20 cellular contexts compared by ENCODE assay signal in the genomic region with DNA sequence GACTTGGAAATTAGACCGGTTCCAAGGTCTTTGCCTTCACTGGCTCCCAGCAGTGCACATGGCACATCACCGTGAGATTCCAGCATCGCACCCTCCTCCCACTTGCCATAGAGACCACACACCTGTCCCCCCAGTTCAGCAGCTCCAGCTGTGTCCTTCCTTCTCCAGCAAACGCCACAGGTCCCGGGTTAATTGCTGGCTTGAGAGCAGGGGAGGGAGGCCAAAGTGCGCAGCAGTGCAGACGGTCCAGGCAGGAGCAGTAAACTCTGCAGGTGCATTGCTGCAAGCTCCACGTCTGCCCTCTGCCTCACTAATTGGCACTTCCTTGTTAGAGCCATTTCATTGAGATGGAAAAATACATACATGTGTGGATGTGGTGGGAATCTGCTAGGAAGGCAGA.
"Had no signal": no experiment of that assay in that cellular context is flagged by ENCODE, and none has a peak within 500 bp of the region (broad histone marks: within the 10 kb centered on the region; RNA-seq: fewer than 3 reads in every experiment).

No MANE protein-coding gene starts in this region.

- H3K4me3 ChIP-seq: esophagus squamous epithelium, gastroesophageal sphincter, lung, pancreas, suprapubic skin, thyroid gland had no signal

- ATAC-seq: gastroesophageal sphincter; left ventricle myocardium superior; naive thymus-derived CD4-positive, alpha-beta T cell; pancreas; right cardiac atrium; stimulated activated effector memory CD8-positive, alpha-beta T cell treated with anti-CD3 and anti-CD28 coated beads, Interleukin-12 subunit alpha, Interleukin-12 subunit beta, amount 100 ng/mL, for 72 hours; stimulated activated naive CD8-positive, alpha-beta T cell treated with anti-CD3 and anti-CD28 coated beads, Interleukin-15, Interleukin-2, amounts not matched to agents 100 U/mL and 50 U/mL, for 24 hours had no signal

- H3K27ac ChIP-seq: esophagus squamous epithelium, gastroesophageal sphincter, pancreas, suprapubic skin, thyroid gland had no signal

- DNase-seq: dermis blood vessel endothelial cell; esophagus squamous epithelium; foreskin fibroblast; glutamatergic neuron; islet precursor cell; left ventricle myocardium superior; mesenchymal stem cell; naive thymus-derived CD4-positive, alpha-beta T cell; occipital lobe; right cardiac atrium; stimulated activated CD4-positive, alpha-beta T cell treated with anti-CD3 and anti-CD28 coated beads, Interleukin-4, amount 100 ng/mL, for 1 hour; stimulated activated CD8-positive, alpha-beta memory T cell treated with anti-CD3 and anti-CD28 coated beads, Interleukin-4, amount 100 ng/mL, for 48 hours; stimulated activated naive CD8-positive, alpha-beta T cell treated with anti-CD3 and anti-CD28 coated beads, Interleukin-15, Interleukin-2, amounts not matched to agents 100 U/mL and 50 U/mL, for 24 hours; thyroid gland had no signal

- H3K27me3 ChIP-seq: pancreas, thyroid gland had no signal

- H3K9me3 ChIP-seq: esophagus squamous epithelium, pancreas, suprapubic skin, thyroid gland had no signal

- H3K36me3 ChIP-seq: esophagus squamous epithelium, gastroesophageal sphincter, pancreas, suprapubic skin, thyroid gland had no signal

- H3K4me1 ChIP-seq: esophagus squamous epithelium, gastroesophageal sphincter, pancreas, thyroid gland had no signal

- FAIRE-seq: colon, pancreas had no signal
